1 cellular context compared by ENCODE assay signal in genomic region chr1:24093762-24094161, GRCh38.
TF ChIP-seq lines count a peak whose summit lies in the region.

No MANE protein-coding gene starts in this region.

TF ChIP-seq in IMR-90, 13 proteins besides CTCF, POLR2A, EP300 and RAD21:
- TF ChIP-seq ELK1 (IDR thresholded peaks at IDR 0.05; ENCODE audit: borderline replicate concordance, low read depth, low read length) (no peak), FOS (IDR thresholded peaks at IDR 0.05; ENCODE audit: low read depth, low read length) (no peak), MAZ (IDR thresholded peaks at IDR 0.05; ENCODE audit: borderline replicate concordance, low read depth, low read length) (no peak), MXI1 (IDR thresholded peaks at IDR 0.05; ENCODE audit: borderline replicate concordance, low read depth, low read length) (no peak), BHLHE40 (IDR thresholded peaks at IDR 0.05; ENCODE audit: low read depth, low read length) (no peak), CHD1 (IDR thresholded peaks at IDR 0.05; ENCODE audit: low read depth, low read length) (no peak), CEBPB (IDR thresholded peaks at IDR 0.05; ENCODE audit: low read depth, low read length) (no peak), USF2 (IDR thresholded peaks at IDR 0.05; ENCODE audit: low read depth, low read length) (no peak), RFX5 (IDR thresholded peaks at IDR 0.05; ENCODE audit: low read depth, low read length) (no peak), RCOR1 (IDR thresholded peaks at IDR 0.05; ENCODE audit: insufficient replicate concordance, low read length) (no peak), MAFK (IDR thresholded peaks at IDR 0.05; ENCODE audit: low read depth, low read length) (no peak), SMC3 (IDR thresholded peaks at IDR 0.05; ENCODE audit: low read depth, low read length) (no peak)
